Comparison of ENCODE assay signal across 13 cellular contexts in the genomic region with DNA sequence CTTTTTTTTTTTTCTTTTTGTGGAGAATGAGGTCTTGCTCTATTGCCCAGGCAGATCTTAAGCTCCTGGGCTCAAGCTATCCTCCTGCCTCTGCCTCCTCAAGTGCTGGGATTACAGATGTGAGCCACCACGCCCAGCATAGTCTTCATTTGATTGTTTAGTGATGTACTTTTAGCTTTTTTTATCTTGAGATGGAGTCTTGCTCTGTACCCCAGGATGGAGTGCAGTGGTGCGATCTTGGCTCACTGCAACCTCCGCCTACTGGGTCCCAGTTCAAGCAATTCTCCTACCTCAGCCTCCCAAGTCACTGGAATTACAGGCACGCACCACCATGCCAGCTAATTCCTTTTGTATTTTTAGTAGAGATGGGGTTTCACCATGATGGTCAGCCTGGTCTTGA. TPM values are rescaled to one million over a fixed set of nuclear protein-coding genes. Genes with fewer than 3 reads are reported as not detected.
DNase-seq lines count a peak whose midpoint lies in the region; ATAC-seq and TF ChIP-seq lines count a peak whose summit lies in the region.
"Had no signal": no experiment of that assay in that cellular context is flagged by ENCODE, and none has a peak within 500 bp of the region (broad histone marks: within the 10 kb centered on the region; RNA-seq: fewer than 3 reads in every experiment).

No MANE protein-coding gene starts in this region.

- H2BK120ac ChIP-seq in H9 (ENCODE audit: low read depth, low read length, poor library complexity, severe bottlenecking) = no peak overlapping the region

- no peaks in the 10 kb centered on the region for H3K27me3 Mint-ChIP-seq in activated CD8-positive, alpha-beta memory T cell treated with anti-CD3 and anti-CD28 coated beads, Interleukin-2, amount 10 ng/mL, durations not matched to agents 7 days and 5 days
- no peaks in the 10 kb centered on the region; the same call in 1 of the 2 replicates for H3K27me3 Mint-ChIP-seq in H9 (ENCODE audit: low read depth)
- H3K27me3 Mint-ChIP-seq in chondrocyte (ENCODE audit: low read depth) = peaks cover 6% of the 10 kb centered on the region
- H3K27me3 Mint-ChIP-seq: B cell had no signal

- CTCF ChIA-PET in activated CD8-positive, alpha-beta memory T cell treated with anti-CD3 and anti-CD28 coated beads, Interleukin-2, amount 10 ng/mL, durations not matched to agents 7 days and 5 days (lab: Charles Lee) = no interaction called here

- H2BK12ac ChIP-seq in H9 (ENCODE audit: insufficient read length, low read depth, low read length) = no peak overlapping the region

- DNase-seq in activated CD8-positive, alpha-beta memory T cell treated with anti-CD3 and anti-CD28 coated beads, Interleukin-2, amount 50 U/mL, for 48 hours = peak; percentile 20
- no peak for DNase-seq in activated CD8-positive, alpha-beta memory T cell treated with anti-CD3 and anti-CD28 coated beads, Interleukin-2, amount 10 ng/mL, durations not matched to agents 7 days and 5 days
- DNase-seq in H9 (peak; percentile 5), chondrocyte (ENCODE audit: low spot score) (peak; percentile 9), sciatic nerve (ENCODE audit: low spot score) (peak; percentile 12), islet precursor cell (no peak)
- DNase-seq: Calu3; CD8-positive, alpha-beta T cell; DMS79 treated with DMSO at 0.1 percent for 48 hours; GF-D8 had no signal

- TF ChIP-seq CTCF in H9 (conservative IDR thresholded peaks at IDR 0.05) = no peak
- no peak for TF ChIP-seq CTCF in chondrocyte (IDR thresholded peaks at IDR 0.05)

- H3K14ac ChIP-seq in H9 (ENCODE audit: insufficient read depth, low read length) = no peak overlapping the region

- H3K79me1 ChIP-seq in H9 (ENCODE audit: insufficient read depth, low read depth, low read length, poor library complexity, severe bottlenecking) = no peaks in the 10 kb centered on the region

- no CpG with 5 or more reads among the region's 4 CpGs for WGBS in H9 (ENCODE audit: extremely low coverage, insufficient read length, low lambda C conversion rate)

- H3T11ph ChIP-seq in H9 (ENCODE audit: low read length) = no peak overlapping the region

- no peak overlapping the region for H3K23ac ChIP-seq in H9 (ENCODE audit: insufficient read length, low read depth, low read length)

- no peaks in the 10 kb centered on the region for H3K4me1 ChIP-seq in H9 (ENCODE audit: insufficient read depth, low read length)
- H3K4me1 ChIP-seq: HAP-1 had no signal

- H3K9me3 Mint-ChIP-seq in activated CD8-positive, alpha-beta memory T cell treated with anti-CD3 and anti-CD28 coated beads, Interleukin-2, amount 10 ng/mL, durations not matched to agents 7 days and 5 days (ENCODE audit: low read depth) = peaks cover 11% of the 10 kb centered on the region
- H3K9me3 Mint-ChIP-seq in H9 (peaks cover 10 to 16% of the 10 kb centered on the region in 2 experiments; a peak in 4 of 5 replicates), chondrocyte (ENCODE audit: low read depth) (peaks cover 18% of the 10 kb centered on the region)

- no peak overlapping the region for H3K4me2 ChIP-seq in H9 (ENCODE audit: insufficient read depth, insufficient read length, low read length)

- H3K36me3 Mint-ChIP-seq in activated CD8-positive, alpha-beta memory T cell treated with anti-CD3 and anti-CD28 coated beads, Interleukin-2, amount 10 ng/mL, durations not matched to agents 7 days and 5 days = peaks cover 12% of the 10 kb centered on the region
- H3K36me3 Mint-ChIP-seq in H9 (ENCODE audit: insufficient read depth in 1 of 3, low read depth in 3 of 3) (no peaks in the 10 kb centered on the region), chondrocyte (ENCODE audit: low read depth) (peaks cover 5% of the 10 kb centered on the region)
- H3K36me3 Mint-ChIP-seq: CD8-positive, alpha-beta T cell had no signal

- no peak overlapping the region for H4K5ac ChIP-seq in H9 (ENCODE audit: insufficient read length, low read depth, low read length)

- H2AFZ ChIP-seq in H9 (ENCODE audit: low read length) = no peak overlapping the region

- no peak overlapping the region for H3K18ac ChIP-seq in H9 (ENCODE audit: insufficient read length, low read depth, low read length)

- no peak overlapping the region for H3K4ac ChIP-seq in H9 (ENCODE audit: low read depth, low read length)

- H2AK5ac ChIP-seq in H9 (ENCODE audit: insufficient read length, low read length) = no peak overlapping the region

- H3K79me2 ChIP-seq in H9 (ENCODE audit: insufficient read depth, low read length) = no peaks in the 10 kb centered on the region

- H3K56ac ChIP-seq in H9 (ENCODE audit: insufficient read length, low read depth, low read length) = no peak overlapping the region

- H3K9ac ChIP-seq in H9 (ENCODE audit: extremely low read depth, insufficient read length, low read length) = no peak overlapping the region

- H3K4me1 Mint-ChIP-seq in activated CD8-positive, alpha-beta memory T cell treated with anti-CD3 and anti-CD28 coated beads, Interleukin-2, amount 10 ng/mL, durations not matched to agents 7 days and 5 days = no peaks in the 10 kb centered on the region
- no peaks in the 10 kb centered on the region for H3K4me1 Mint-ChIP-seq in H9
- H3K4me1 Mint-ChIP-seq in chondrocyte (ENCODE audit: low read depth) = no peaks in the 10 kb centered on the region
- H3K4me1 Mint-ChIP-seq: B cell had no signal

- ATAC-seq in activated CD8-positive, alpha-beta memory T cell treated with anti-CD3 and anti-CD28 coated beads, Interleukin-2, amount 10 ng/mL, durations not matched to agents 7 days and 5 days = no peak
- ATAC-seq in sciatic nerve = no peak
- ATAC-seq: CD8-positive, alpha-beta T cell had no signal

- no peak overlapping the region for H2BK20ac ChIP-seq in H9 (ENCODE audit: low read depth, low read length, poor library complexity, severe bottlenecking)

- H3K4me3 Mint-ChIP-seq in activated CD8-positive, alpha-beta memory T cell treated with anti-CD3 and anti-CD28 coated beads, Interleukin-2, amount 10 ng/mL, durations not matched to agents 7 days and 5 days = no peak overlapping the region
- H3K4me3 Mint-ChIP-seq in H9 = no peak overlapping the region
- no peak overlapping the region for H3K4me3 Mint-ChIP-seq in chondrocyte (ENCODE audit: unreplicated experiment)
- H3K4me3 Mint-ChIP-seq: B cell; CD8-positive, alpha-beta T cell had no signal

- intact Hi-C loops in sciatic nerve (cut with DNase I) = no loop called here

- H4K8ac ChIP-seq in H9 (replicated peaks; ENCODE audit: insufficient read length, low read depth, low read length) = no peak overlapping the region

- no peaks in the 10 kb centered on the region for H3K27me3 ChIP-seq in H9 (ENCODE audit: insufficient read depth, low read length)
- H3K27me3 ChIP-seq: BLaER1 treated with 17β-estradiol and CSF1 and Interleukin-3, amounts not matched to agents 10 nM and 100 nM had no signal

- H4K20me1 ChIP-seq in H9 (ENCODE audit: control insufficient read depth, insufficient read depth, insufficient read length) = no peaks in the 10 kb centered on the region

- no peaks in the 10 kb centered on the region for H3K9me3 ChIP-seq in H9 (ENCODE audit: control insufficient read depth, low read depth, low read length)

- no peak overlapping the region for H2BK5ac ChIP-seq in H9 (ENCODE audit: insufficient read length, low read length)

- H2BK15ac ChIP-seq in H9 (ENCODE audit: low read depth, low read length) = no peak overlapping the region

- no peak overlapping the region for H3K27ac ChIP-seq in H9 (ENCODE audit: insufficient read length, low read depth, low read length)
- H3K27ac ChIP-seq: BLaER1 treated with 17β-estradiol and CSF1 and Interleukin-3, amounts not matched to agents 10 nM and 100 nM had no signal

- no peaks in the 10 kb centered on the region for H3K23me2 ChIP-seq in H9 (ENCODE audit: insufficient read length, low read depth, low read length, poor library complexity, severe bottlenecking)

- no peak overlapping the region for H3K27ac Mint-ChIP-seq in activated CD8-positive, alpha-beta memory T cell treated with anti-CD3 and anti-CD28 coated beads, Interleukin-2, amount 10 ng/mL, durations not matched to agents 7 days and 5 days
- no peak overlapping the region for H3K27ac Mint-ChIP-seq in H9
- H3K27ac Mint-ChIP-seq in chondrocyte (ENCODE audit: unreplicated experiment) = no peak overlapping the region
- H3K27ac Mint-ChIP-seq: B cell; CD8-positive, alpha-beta T cell had no signal

- no peak overlapping the region for H4K91ac ChIP-seq in H9 (ENCODE audit: insufficient read length, low read depth, low read length)

RNA-seq across cellular contexts. Expression of gene LRRC3, which starts 24.0 kb away (rescaled TPM):
- total RNA-seq in activated CD8-positive, alpha-beta memory T cell treated with anti-CD3 and anti-CD28 coated beads, Interleukin-2, amount 10 ng/mL, durations not matched to agents 7 days and 5 days = 1 to 10 TPM; 2.3 to 3.9 TPM
- total RNA-seq in H9 (2021) (2.6 and 3.1 TPM in 2 replicates), chondrocyte (3.3 to 8.0 TPM (median 7.4 TPM) in 3 replicates), sciatic nerve (6.8 TPM)

Comparison
In these comparisons a context has a peak if more than half of its experiments do, and no peak if none do; other contexts are left out.
1. DNase-seq: peak in activated CD8-positive, alpha-beta memory T cell treated with anti-CD3 and anti-CD28 coated beads, Interleukin-2, amount 50 U/mL, for 48 hours (single experiment), H9 (single experiment), chondrocyte (single experiment) and sciatic nerve (single experiment); none in activated CD8-positive, alpha-beta memory T cell treated with anti-CD3 and anti-CD28 coated beads, Interleukin-2, amount 10 ng/mL, durations not matched to agents 7 days and 5 days (single experiment) and islet precursor cell (single experiment).